In the genomic region with DNA sequence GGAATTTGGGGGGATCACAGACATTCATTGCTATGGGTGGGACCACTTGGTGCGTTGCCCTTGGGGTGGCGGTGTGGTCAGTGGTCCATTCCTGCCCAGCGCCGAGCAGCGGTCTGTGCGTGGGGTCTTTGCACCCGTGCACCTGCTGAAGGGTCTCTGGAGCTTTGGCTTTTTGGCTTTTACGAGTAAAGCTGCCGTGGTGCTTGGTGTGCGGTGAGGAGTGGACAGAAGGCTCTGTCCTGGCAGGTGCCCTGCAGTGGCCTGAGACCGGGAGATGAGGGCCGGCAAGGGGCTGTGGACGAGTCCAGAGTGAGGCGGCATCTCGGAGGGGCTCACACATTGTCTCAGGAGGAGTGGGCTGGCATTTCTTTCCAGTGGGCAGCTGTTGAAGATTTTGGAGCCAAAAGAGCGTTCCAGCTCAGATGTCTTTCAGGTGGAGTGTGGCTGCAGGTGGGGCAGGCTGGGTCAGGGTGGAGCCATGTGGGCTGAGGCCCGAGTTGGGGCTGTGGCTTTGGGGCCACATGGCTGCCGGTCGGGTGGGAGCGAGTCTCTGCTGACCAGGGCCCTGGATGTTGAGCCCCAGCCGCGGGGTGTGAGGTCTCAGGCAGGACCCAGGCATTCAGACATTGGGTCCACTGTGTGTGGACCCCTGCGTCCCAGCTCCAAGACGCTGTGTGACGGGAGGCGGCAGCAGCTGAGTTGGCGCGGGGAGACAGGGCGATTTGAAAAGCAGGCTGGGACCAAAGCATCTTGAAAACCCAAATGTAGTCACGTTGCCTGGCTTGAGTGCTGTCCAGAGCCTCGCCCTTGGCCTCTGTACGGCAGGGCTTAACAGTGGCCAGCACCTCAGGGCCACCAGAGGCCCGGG, we compare ENCODE assay signal across 16 cellular contexts. TPM values are rescaled to one million over a fixed set of nuclear protein-coding genes. Genes with fewer than 3 reads are reported as not detected.
DNase-seq lines count a peak whose midpoint lies in the region; ATAC-seq and TF ChIP-seq lines count a peak whose summit lies in the region.
"Had no signal": no experiment of that assay in that cellular context is flagged by ENCODE, and none has a peak within 500 bp of the region (broad histone marks: within the 10 kb centered on the region; RNA-seq: fewer than 3 reads in every experiment).

No MANE protein-coding gene starts in this region.

- H3K36me3 ChIP-seq in DND-41 (ENCODE audit: insufficient read depth, low read length): no peaks in the 10 kb centered on the region; the same call in 1 of the 2 replicates
- no peaks in the 10 kb centered on the region for H3K36me3 ChIP-seq in endodermal cell (ENCODE audit: control insufficient read depth, insufficient read depth, low read length)
- no peaks in the 10 kb centered on the region for H3K36me3 ChIP-seq in mucosa of stomach (ENCODE audit: control insufficient read depth, insufficient read depth, low read length)
- no peaks in the 10 kb centered on the region for H3K36me3 ChIP-seq in transverse colon

- H4K20me1 ChIP-seq in DND-41 (ENCODE audit: insufficient read depth, low read length): peaks cover 41% of the 10 kb centered on the region

- H3K4me1 Mint-ChIP-seq in endodermal cell: peaks cover 14% of the 10 kb centered on the region
- peaks cover 34% of the 10 kb centered on the region for H3K4me1 Mint-ChIP-seq in osteocyte (ENCODE audit: unreplicated experiment)

- H3K4me1 ChIP-seq in DND-41 (ENCODE audit: insufficient read depth, low read length) (peaks cover 12% of the 10 kb centered on the region; the same call in 1 of the 2 replicates), endodermal cell (ENCODE audit: control insufficient read depth, insufficient read depth, low read length) (no peaks in the 10 kb centered on the region), mucosa of stomach (ENCODE audit: control insufficient read depth, insufficient read depth, low read length) (peaks cover 70% of the 10 kb centered on the region), transverse colon (peaks cover 29 to 72% (median 57%) of the 10 kb centered on the region in 4 donors)

- DNase-seq in DND-41: no peak
- no peak for DNase-seq in endodermal cell
- no peak for DNase-seq in transverse colon
- DNase-seq in NCI-H1105 (lab: John Stamatoyannopoulos, UW): no peak
- DNase-seq in osteocyte (ENCODE audit: extremely low spot score, unreplicated experiment): no peak
- DNase-seq: GM23248, NCI-H1105 treated with DMSO at 0.1 percent for 48 hours, NCI-H1694, NCI-H2227 treated with DMSO at 0.1 percent for 48 hours, NCI-H524, NCI-H82, SHP77 treated with DMSO at 0.1 percent for 48 hours, SK-N-SH had no signal

- H3K27me3 ChIP-seq in DND-41 (ENCODE audit: insufficient read depth, low read length, poor library complexity) (no peaks in the 10 kb centered on the region), endodermal cell (ENCODE audit: control insufficient read depth, insufficient read depth, low read length, poor library complexity, severe bottlenecking) (no peaks in the 10 kb centered on the region), mucosa of stomach (ENCODE audit: control insufficient read depth, insufficient read depth, low read length) (no peaks in the 10 kb centered on the region), transverse colon (no peaks in the 10 kb centered on the region)

- H3K27ac Mint-ChIP-seq in endodermal cell (peak overlapping the region; percentile 55), osteocyte (ENCODE audit: unreplicated experiment) (no peak overlapping the region)

- H3K4me3 Mint-ChIP-seq in endodermal cell (no peak overlapping the region), osteocyte (ENCODE audit: unreplicated experiment) (no peak overlapping the region)

- H3K9ac ChIP-seq in DND-41 (ENCODE audit: low read depth, low read length) (no peak overlapping the region), endodermal cell (ENCODE audit: extremely low read depth, low read length, poor library complexity, severe bottlenecking) (no peak overlapping the region), mucosa of stomach (ENCODE audit: low read length) (peak overlapping the region; percentile 43)
- H3K9ac ChIP-seq: GM23248, SK-N-SH had no signal

- H3K4me3 ChIP-seq in DND-41 (ENCODE audit: low read depth in 1 of 2, low read length in 2 of 2): no peak overlapping the region
- no peak overlapping the region for H3K4me3 ChIP-seq in endodermal cell (ENCODE audit: low read length)
- H3K4me3 ChIP-seq in mucosa of stomach (ENCODE audit: low read length): no peak overlapping the region
- no peak overlapping the region for H3K4me3 ChIP-seq in transverse colon
- H3K4me3 ChIP-seq: GM23248, K562 had no signal

- intact Hi-C loops in transverse colon (cut with DNase I; ENCODE audit: low total_unique reads): loop anchor here (2.0 to 10.0 kb wide), 2 partner anchors 31 to 141 kb away; no protein-coding TSS in a partner anchor

- no peaks in the 10 kb centered on the region for H3K27me3 Mint-ChIP-seq in endodermal cell (ENCODE audit: insufficient read depth)
- no peaks in the 10 kb centered on the region for H3K27me3 Mint-ChIP-seq in osteocyte (ENCODE audit: unreplicated experiment)

- no peak for ATAC-seq in DND-41 (ENCODE audit: insufficient read depth, low read depth)
- no peak for ATAC-seq in GM21367 (IDR thresholded peaks at IDR 0.05; ENCODE audit: unreplicated experiment)
- ATAC-seq: K562 had no signal

- in situ Hi-C loops in transverse colon (cut with MboI; ENCODE audit: low pct_ligation_motif_present in 1 of 4, low pct_unique_long_range_greater_than_20kb in 1 of 4, low sequenced_read_pairs in 3 of 4): loop anchor here in 1 of 4 donors (10.0 kb wide), 1 partner anchor 141 kb away; no protein-coding TSS in a partner anchor

- WGBS in endodermal cell (ENCODE audit: insufficient coverage in 1 of 2, insufficient read length in 1 of 2), 2 experiments: 94 to 96% methylated on average over 26 to 33 of the region's 33 CpGs
- WGBS in transverse colon (ENCODE audit: low coverage in 1 of 2), 2 donors: 83% methylated on average over 33 of the region's 33 CpGs; no CpG with 5 or more reads in 1 of the 2 donors

- H3K9me3 Mint-ChIP-seq in endodermal cell: no peaks in the 10 kb centered on the region
- no peaks in the 10 kb centered on the region for H3K9me3 Mint-ChIP-seq in osteocyte (ENCODE audit: unreplicated experiment)

- H3K79me2 ChIP-seq in DND-41 (ENCODE audit: insufficient read depth, low read length): peaks cover 84% of the 10 kb centered on the region

- TF ChIP-seq CTCF in DND-41 (IDR thresholded peaks at IDR 0.05; ENCODE audit: borderline replicate concordance, extremely low read depth, low read length, poor library complexity, severe bottlenecking) (no peak), endodermal cell (conservative IDR thresholded peaks at IDR 0.05) (no peak), transverse colon (IDR thresholded peaks at IDR 0.05) (no peak), osteocyte (IDR thresholded peaks at IDR 0.05) (no peak)

- H3K4me2 ChIP-seq in DND-41 (ENCODE audit: insufficient read depth, low read length): no peak overlapping the region
- H3K4me2 ChIP-seq: SK-N-SH had no signal

- H3K9me3 ChIP-seq in DND-41 (ENCODE audit: insufficient read depth, low read length, severe bottlenecking) (no peaks in the 10 kb centered on the region), endodermal cell (ENCODE audit: control insufficient read depth, low read length) (no peaks in the 10 kb centered on the region), mucosa of stomach (ENCODE audit: control insufficient read depth, low read length) (no peaks in the 10 kb centered on the region), transverse colon (no peaks in the 10 kb centered on the region)
- H3K9me3 ChIP-seq: SK-N-SH had no signal

- H2AFZ ChIP-seq in DND-41 (ENCODE audit: low read depth, low read length): no peak overlapping the region
- H2AFZ ChIP-seq: GM23248 had no signal

- H3K27ac ChIP-seq in DND-41 (ENCODE audit: low read length): 0 out of 2 replicates have a peak overlapping the region, but pooled peaks have one; percentile 22
- H3K27ac ChIP-seq in endodermal cell (ENCODE audit: low read depth, low read length): no peak overlapping the region
- peak overlapping the region; percentile 32 to 77 (median 73) for H3K27ac ChIP-seq in transverse colon
- H3K27ac ChIP-seq: GM23248 had no signal

- peaks cover 5% of the 10 kb centered on the region for H3K36me3 Mint-ChIP-seq in endodermal cell (ENCODE audit: low read depth)
- H3K36me3 Mint-ChIP-seq in osteocyte (ENCODE audit: unreplicated experiment): peaks cover 3% of the 10 kb centered on the region

- no peak for TF ChIP-seq EP300 in transverse colon (IDR thresholded peaks at IDR 0.05; ENCODE audit: low read depth)

- no peak for TF ChIP-seq POLR2A in transverse colon (IDR thresholded peaks at IDR 0.05)

RNA-seq across cellular contexts. Expression of a gene that starts 11.7 kb away (rescaled TPM):
- 10 to 100 TPM; 26.5 to 29.0 TPM for total RNA-seq in endodermal cell
- polyA plus RNA-seq in endodermal cell (2013, experiment 1 of 2): 21.8 TPM
- 17.4 TPM for polyA plus RNA-seq in endodermal cell (2013, experiment 2 of 2)
- 100 to 1,000 TPM; 160 to 467 (median 242) TPM for total RNA-seq in transverse colon
- total RNA-seq in osteocyte: 65.5 and 69.9 TPM in 2 replicates

RNA-seq across cellular contexts. Expression of a gene that starts 30.0 kb away (rescaled TPM):
- total RNA-seq in endodermal cell (not detected), transverse colon (1 to 10 TPM in 2 of 4 donors, not detected in 2; 1.9 to 2.2 TPM), osteocyte (not detected in 2 replicates)
- not detected for polyA plus RNA-seq in endodermal cell (2013, experiment 1 of 2)
- not detected for polyA plus RNA-seq in endodermal cell (2013, experiment 2 of 2)
- total RNA-seq: GM23248 had no signal
- polyA plus RNA-seq: GM23248 had no signal

RNA-seq across cellular contexts. Expression of a gene that starts 43.6 kb away (rescaled TPM):
- 100 to 1,000 TPM; 488 to 575 TPM for total RNA-seq in endodermal cell
- polyA plus RNA-seq in endodermal cell (2013, experiment 1 of 2): 171 TPM
- 199 TPM for polyA plus RNA-seq in endodermal cell (2013, experiment 2 of 2)
- total RNA-seq in transverse colon: 100 to 1,000 TPM; 307 to 561 (median 400) TPM
- total RNA-seq in osteocyte: 359 and 366 TPM in 2 replicates
